In the genomic region with DNA sequence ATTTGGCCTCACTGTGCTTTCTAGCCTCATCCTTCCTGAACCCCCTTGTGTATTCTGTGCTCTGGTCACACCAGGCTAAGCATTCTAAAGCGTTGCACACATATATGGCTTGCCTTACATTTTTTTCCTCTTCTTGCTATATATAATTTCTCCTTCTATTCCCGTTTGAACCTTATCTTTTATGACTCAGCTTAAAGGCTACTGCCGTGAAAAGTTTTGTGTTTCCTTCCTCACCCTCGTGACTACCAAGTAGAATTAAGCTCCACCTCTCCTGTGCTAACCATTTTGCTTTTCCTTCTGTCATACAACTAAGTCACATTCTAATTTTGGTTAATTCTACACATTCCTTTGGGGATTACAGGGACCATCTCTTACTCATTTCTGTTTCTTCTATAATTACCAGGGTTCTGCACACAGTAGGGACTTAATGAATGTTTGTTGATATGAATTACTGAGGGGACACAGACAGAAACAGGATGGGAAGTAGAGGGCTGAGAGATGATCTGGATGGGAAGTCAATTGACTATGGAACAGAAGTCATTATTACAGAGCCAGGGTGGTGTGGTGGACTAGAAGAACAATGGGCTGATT, we compare ENCODE assay signal across 1 cellular context.
A peak's percentile ranks its signal among the peaks of the same experiment; 100 is the strongest.
TF ChIP-seq lines count a peak whose summit lies in the region.

No MANE protein-coding gene starts in this region.

TF ChIP-seq in K562, 482 proteins besides CTCF, POLR2A, EP300 and RAD21 (continued from another document):
- TF ChIP-seq C11orf30 (IDR thresholded peaks at IDR 0.05; ENCODE audit: low read depth) (peak; percentile 87), ZNF584 (CRISPR knock-in tag; IDR thresholded peaks at IDR 0.05; ENCODE audit: low read depth) (no peak), ZNF175 (CRISPR knock-in tag; IDR thresholded peaks at IDR 0.05; ENCODE audit: low read depth) (peak; percentile 68), NFE2 (IDR thresholded peaks at IDR 0.05; ENCODE audit: low read depth) (peak; percentile 80), TOE1 (IDR thresholded peaks at IDR 0.05; ENCODE audit: borderline replicate concordance) (peak; percentile 65), TOE1 (CRISPR knock-in tag; IDR thresholded peaks at IDR 0.05; ENCODE audit: borderline replicate concordance, low read depth) (no peak), MAFK (IDR thresholded peaks at IDR 0.05; ENCODE audit: low read length) (peak; percentile 40; the same call in 1 of the 2 replicates), MAFF (IDR thresholded peaks at IDR 0.05; ENCODE audit: low read length) (peak; percentile 40; the same call in 1 of the 2 replicates), PBX2 (CRISPR knock-in tag; IDR thresholded peaks at IDR 0.05; ENCODE audit: low read depth) (no peak), PBX2 (tag; conservative IDR thresholded peaks at IDR 0.05; ENCODE audit: low read depth) (0 out of 2 replicates have a peak, but pooled peaks have one; percentile 1), JUND (IDR thresholded peaks at IDR 0.05; ENCODE audit: borderline replicate concordance, low read depth, low read length) (peak; percentile 81), JUND (tag; IDR thresholded peaks at IDR 0.05; ENCODE audit: borderline replicate concordance, low read depth, low read length) (peak; percentile 74; the same call in 1 of the 3 replicates), FOSL1 (tag; conservative IDR thresholded peaks at IDR 0.05) (peak; percentile 85)
- TF ChIP-seq, protein P1, sequence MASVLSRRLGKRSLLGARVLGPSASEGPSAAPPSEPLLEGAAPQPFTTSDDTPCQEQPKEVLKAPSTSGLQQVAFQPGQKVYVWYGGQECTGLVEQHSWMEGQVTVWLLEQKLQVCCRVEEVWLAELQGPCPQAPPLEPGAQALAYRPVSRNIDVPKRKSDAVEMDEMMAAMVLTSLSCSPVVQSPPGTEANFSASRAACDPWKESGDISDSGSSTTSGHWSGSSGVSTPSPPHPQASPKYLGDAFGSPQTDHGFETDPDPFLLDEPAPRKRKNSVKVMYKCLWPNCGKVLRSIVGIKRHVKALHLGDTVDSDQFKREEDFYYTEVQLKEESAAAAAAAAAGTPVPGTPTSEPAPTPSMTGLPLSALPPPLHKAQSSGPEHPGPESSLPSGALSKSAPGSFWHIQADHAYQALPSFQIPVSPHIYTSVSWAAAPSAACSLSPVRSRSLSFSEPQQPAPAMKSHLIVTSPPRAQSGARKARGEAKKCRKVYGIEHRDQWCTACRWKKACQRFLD (CRISPR knock-in tag; IDR thresholded peaks at IDR 0.05), result peak; percentile 78
